Comparison of ENCODE assay signal across 6 cellular contexts in genomic region chr5:12133520-12133919, GRCh38.
"Had no signal": no experiment of that assay in that cellular context is flagged by ENCODE, and none has a peak within 500 bp of the region (broad histone marks: within the 10 kb centered on the region; RNA-seq: fewer than 3 reads in every experiment).

No MANE protein-coding gene starts in this region.

- H3K36me3 Mint-ChIP-seq: IgD-negative memory B cell had no signal

- H3K4me1 Mint-ChIP-seq: IgD-negative memory B cell had no signal

- H3K27ac ChIP-seq: HL-60 had no signal

- H3K27ac Mint-ChIP-seq: IgD-negative memory B cell had no signal

- H3K4me3 Mint-ChIP-seq: IgD-negative memory B cell had no signal

- DNase-seq: IMR-90, KBM-7 had no signal

- H3K4me3 ChIP-seq: K562 had no signal

- H3K27me3 Mint-ChIP-seq: IgD-negative memory B cell had no signal

- ATAC-seq: HepG2, K562 had no signal
